In genomic region chr1:7087888-7088287, GRCh38 we compare ENCODE assay signal across 24 cellular contexts.
"Had no signal": no experiment of that assay in that cellular context is flagged by ENCODE, and none has a peak within 500 bp of the region (broad histone marks: within the 10 kb centered on the region; RNA-seq: fewer than 3 reads in every experiment).

No MANE protein-coding gene starts in this region.

- H3K9me3 ChIP-seq: colonic mucosa, esophagus muscularis mucosa, esophagus squamous epithelium, gastrocnemius medialis, gastroesophageal sphincter, heart left ventricle, heart right ventricle had no signal

- H3K36me3 ChIP-seq: colonic mucosa, esophagus muscularis mucosa, esophagus squamous epithelium, gastrocnemius medialis, gastroesophageal sphincter, heart left ventricle, heart right ventricle had no signal

- DNase-seq: colonic mucosa; cortex of kidney; dermis blood vessel endothelial cell; dorsolateral prefrontal cortex; effector CD4-positive, alpha-beta T cell; effector CD8-positive, alpha-beta T cell; effector memory CD4-positive, alpha-beta T cell; effector memory CD8-positive, alpha-beta T cell; endodermal cell; erythroblast; esophagus squamous epithelium; foreskin fibroblast; foreskin keratinocyte; foreskin melanocyte; gastrocnemius medialis; glutamatergic neuron; head of caudate nucleus; heart left ventricle; heart right ventricle had no signal

- H3K27me3 ChIP-seq: colonic mucosa, dorsolateral prefrontal cortex, gastrocnemius medialis had no signal

- ATAC-seq: effector memory CD8-positive, alpha-beta T cell; esophagus mucosa; foreskin keratinocyte; gastrocnemius medialis; gastroesophageal sphincter; heart left ventricle; heart right ventricle had no signal

- H3K4me3 ChIP-seq: colonic mucosa, coronary artery, dorsolateral prefrontal cortex, esophagus muscularis mucosa, esophagus squamous epithelium, gastrocnemius medialis, gastroesophageal sphincter, heart left ventricle, heart right ventricle had no signal

- H3K27ac ChIP-seq: colonic mucosa, coronary artery, dorsolateral prefrontal cortex, epithelial cell of prostate, esophagus muscularis mucosa, esophagus squamous epithelium, foreskin keratinocyte, gastrocnemius medialis, gastroesophageal sphincter, heart left ventricle, heart right ventricle had no signal

- H3K4me1 ChIP-seq: colonic mucosa, esophagus muscularis mucosa, esophagus squamous epithelium, foreskin keratinocyte, gastroesophageal sphincter, heart left ventricle had no signal
